1 cellular context compared by ENCODE assay signal in genomic region chr11:75474878-75475766, GRCh38.
TF ChIP-seq lines count a peak whose summit lies in the region.

No MANE protein-coding gene starts in this region.

TF ChIP-seq in K562, 482 proteins besides CTCF, POLR2A, EP300 and RAD21 (continued from another document):
- TF ChIP-seq ZNF655 (CRISPR knock-in tag; IDR thresholded peaks at IDR 0.05) (no peak), NR2F6 (CRISPR knock-in tag; IDR thresholded peaks at IDR 0.05) (no peak), STAG1 (CRISPR knock-in tag; IDR thresholded peaks at IDR 0.05; ENCODE audit: borderline replicate concordance) (no peak; the same call in 1 of the 2 replicates), NR0B1 (IDR thresholded peaks at IDR 0.05; ENCODE audit: partially characterized antibody) (no peak), FOXK2 (conservative IDR thresholded peaks at IDR 0.05 in 1 of 2, IDR thresholded peaks at IDR 0.05 in 1 of 2; ENCODE audit: low read depth in 2 of 2) (no peak), KAT8 (IDR thresholded peaks at IDR 0.05; ENCODE audit: low read depth) (no peak), MAX (CRISPR knock-in tag; IDR thresholded peaks at IDR 0.05) (peak; percentile 34; the same call in 1 of the 2 replicates), CREB1 (IDR thresholded peaks at IDR 0.05) (no peak), CREB1 (CRISPR knock-in tag; IDR thresholded peaks at IDR 0.05) (no peak), ZNF444 (CRISPR knock-in tag; IDR thresholded peaks at IDR 0.05) (no peak), GTF2B (IDR thresholded peaks at IDR 0.05; ENCODE audit: extremely low read depth, insufficient read length) (no peak), CREB3 (tag; conservative IDR thresholded peaks at IDR 0.05; ENCODE audit: low read depth) (no peak), EP400 (IDR thresholded peaks at IDR 0.05) (no peak), DPF2 (IDR thresholded peaks at IDR 0.05) (peak; percentile 83)
TF ChIP-seq in K562: peak in this region for 72.
